ENCODE assay signal across 26 cellular contexts in the genomic region with DNA sequence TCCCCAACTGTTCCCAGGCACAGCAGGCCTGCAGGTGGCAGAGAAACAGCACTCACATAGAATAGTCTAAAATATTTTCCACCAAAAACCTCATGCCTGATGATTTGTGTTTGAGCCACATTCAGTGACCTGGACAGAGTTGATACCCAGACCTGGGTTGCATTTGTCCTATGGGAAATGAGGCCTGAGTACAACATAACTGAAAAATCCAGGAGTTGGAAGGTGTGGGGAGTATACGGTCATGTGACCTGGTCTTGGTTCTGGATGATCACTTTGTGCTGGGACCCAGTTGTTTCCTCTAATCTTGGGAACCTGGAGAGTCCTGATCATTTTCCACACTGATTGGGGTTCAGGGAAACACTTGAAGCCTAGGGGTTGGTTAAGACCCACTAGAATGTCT.
"Had no signal": no experiment of that assay in that cellular context is flagged by ENCODE, and none has a peak within 500 bp of the region (broad histone marks: within the 10 kb centered on the region; RNA-seq: fewer than 3 reads in every experiment).

No MANE protein-coding gene starts in this region.

- H3K4me1 ChIP-seq: stomach, suprapubic skin, testis, thyroid gland, tibial artery, tibial nerve, transverse colon, upper lobe of left lung, upper lobe of right lung, uterus, vagina had no signal

- H3K9me3 ChIP-seq: stomach, suprapubic skin, testis, thoracic aorta, thyroid gland, tibial artery, tibial nerve, transverse colon, upper lobe of left lung, upper lobe of right lung, uterus, vagina had no signal

- FAIRE-seq: urothelium cell line had no signal

- H3K27me3 ChIP-seq: stomach, testis, thyroid gland, tibial artery, tibial nerve, transverse colon, upper lobe of left lung, upper lobe of right lung, uterus, vagina had no signal

- DNase-seq: stimulated activated CD4-positive, alpha-beta T cell treated with anti-CD3 and anti-CD28 coated beads, Interleukin-2, amount 100 ng/mL, for 48 hours; stimulated activated CD4-positive, alpha-beta T cell treated with anti-CD3 and anti-CD28 coated beads, Interleukin-4, amount 100 ng/mL, for 1 hour; stimulated activated CD4-positive, alpha-beta T cell treated with anti-CD3 and anti-CD28 coated beads, Interleukin-4, amount 100 ng/mL, for 24 hours; stimulated activated CD4-positive, alpha-beta T cell treated with anti-CD3 and anti-CD28 coated beads, Interleukin-4, amount 100 ng/mL, for 4 hours; stimulated activated CD8-positive, alpha-beta memory T cell treated with anti-CD3 and anti-CD28 coated beads, Interleukin-4, amount 100 ng/mL, for 48 hours; stimulated activated naive B cell treated with anti-CD40 and anti-IgM and Interleukin-4, amounts not matched to agents 10 μg/mL and 1 μg/mL and 100 μg/mL, for 72 hours; stimulated activated naive CD4-positive, alpha-beta T cell; stimulated activated naive CD4-positive, alpha-beta T cell treated with Interleukin-2 at 50 U/mL for 16 hours; stimulated activated naive CD8-positive, alpha-beta T cell treated with anti-CD3 and anti-CD28 coated beads, Interleukin-15, amount 100 ng/mL, for 72 hours; stimulated activated naive CD8-positive, alpha-beta T cell treated with anti-CD3 and anti-CD28 coated beads, Interleukin-15, Interleukin-2, amounts not matched to agents 100 U/mL and 50 U/mL, for 24 hours; stomach; substantia nigra; testis; thyroid gland; tibial artery; transverse colon; trophoblast cell; upper lobe of left lung; upper lobe of right lung; uterus had no signal

- H3K4me3 ChIP-seq: stomach, suprapubic skin, testis, thoracic aorta, thyroid gland, tibial artery, tibial nerve, transverse colon, upper lobe of left lung, upper lobe of right lung, uterus, vagina had no signal

- H3K36me3 ChIP-seq: stomach, suprapubic skin, thoracic aorta, thyroid gland, tibial artery, tibial nerve, transverse colon, upper lobe of left lung, upper lobe of right lung, uterus, vagina had no signal

- ATAC-seq: stimulated activated memory B cell treated with anti-CD40 and anti-IgM and Interleukin-4, amounts not matched to agents 10 μg/mL and 1 μg/mL and 100 μg/mL, for 72 hours; stimulated activated naive B cell treated with anti-CD40 and anti-IgM and Interleukin-4, amounts not matched to agents 10 μg/mL and 1 μg/mL and 100 μg/mL, for 72 hours; stimulated activated naive CD8-positive, alpha-beta T cell treated with anti-CD3 and anti-CD28 coated beads, Interleukin-15, amount 100 ng/mL, for 72 hours; stimulated activated naive CD8-positive, alpha-beta T cell treated with anti-CD3 and anti-CD28 coated beads, Interleukin-15, Interleukin-2, amounts not matched to agents 100 U/mL and 50 U/mL, for 24 hours; upper lobe of right lung had no signal

- H3K27ac ChIP-seq: stomach, suprapubic skin, testis, thoracic aorta, thyroid gland, tibial artery, tibial nerve, transverse colon, upper lobe of left lung, upper lobe of right lung, uterus, vagina had no signal
